12 cellular contexts compared by ENCODE assay signal in the genomic region with DNA sequence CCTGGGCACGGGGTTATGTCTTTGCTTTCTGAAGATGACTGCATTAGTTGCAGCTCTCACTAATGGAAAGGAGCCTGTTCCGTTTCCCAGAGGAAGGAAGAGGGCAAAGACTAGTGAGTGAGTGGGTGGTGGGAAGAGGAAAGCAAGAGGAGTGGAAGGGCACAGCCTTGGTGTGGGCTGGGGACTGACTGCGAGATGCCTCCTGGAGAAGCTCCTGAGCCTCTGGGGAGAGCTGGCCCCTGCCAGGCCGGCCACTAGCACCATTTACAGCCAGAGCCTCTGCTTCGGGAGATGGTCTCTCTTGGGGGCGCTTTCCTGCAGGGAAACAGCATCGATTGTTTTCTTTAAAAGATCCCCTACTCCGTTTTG. TPM values are rescaled to one million over a fixed set of nuclear protein-coding genes. Genes with fewer than 3 reads are reported as not detected.
A peak's percentile ranks its signal among the peaks of the same experiment; 100 is the strongest.
DNase-seq lines count a peak whose midpoint lies in the region; ATAC-seq, FAIRE-seq and TF ChIP-seq lines count a peak whose summit lies in the region.
"Had no signal": no experiment of that assay in that cellular context is flagged by ENCODE, and none has a peak within 500 bp of the region (broad histone marks: within the 10 kb centered on the region; RNA-seq: fewer than 3 reads in every experiment).

No MANE protein-coding gene starts in this region.

- peaks cover 80% of the 10 kb centered on the region for H3K27me3 ChIP-seq in HAP-1 (ENCODE audit: low read depth)

- in situ Hi-C loops in HAP-1 (cut with MboI; ENCODE audit: low sequenced_read_pairs): no loop called here

- intact Hi-C loops in activated CD4-positive, alpha-beta memory T cell treated with anti-CD3 and anti-CD28 coated beads for 36 hours (cut with micrococcal nuclease): loop anchor here (5.0 kb wide), 1 partner anchor 52 kb away; no protein-coding TSS in a partner anchor
- intact Hi-C loops in kidney (cut with DNase I): no loop called here

- H3K36me3 ChIP-seq in kidney (ENCODE audit: control insufficient read depth in 1 of 2, insufficient read depth in 2 of 2, low read length in 2 of 2) (no peaks in the 10 kb centered on the region), HAP-1 (replicated peaks) (no peaks in the 10 kb centered on the region)

- no peaks in the 10 kb centered on the region for H3K9me3 Mint-ChIP-seq in activated T-cell treated with anti-CD3 and anti-CD28 coated beads, Interleukin-2, amount 50 U/mL, for 4 hours
- H3K9me3 Mint-ChIP-seq in activated CD4-positive, alpha-beta memory T cell treated with anti-CD3 and anti-CD28 coated beads for 36 hours: no peaks in the 10 kb centered on the region

- TF ChIP-seq CTCF in kidney (IDR thresholded peaks at IDR 0.05; ENCODE audit: borderline replicate concordance, extremely low read depth, insufficient read depth): no peak

- H3K4me3 ChIP-seq in kidney (ENCODE audit: low read length in 2 of 2) (peak overlapping the region in 1 of 2 donors; percentile 41), HAP-1 (no peak overlapping the region)

- no peaks in the 10 kb centered on the region for H3K36me3 Mint-ChIP-seq in activated T-cell treated with anti-CD3 and anti-CD28 coated beads, Interleukin-2, amount 50 U/mL, for 4 hours (ENCODE audit: insufficient read depth)
- H3K36me3 Mint-ChIP-seq in activated CD4-positive, alpha-beta memory T cell treated with anti-CD3 and anti-CD28 coated beads for 36 hours: no peaks in the 10 kb centered on the region

- no peaks in the 10 kb centered on the region for H3K9me3 ChIP-seq in kidney (ENCODE audit: control insufficient read depth in 1 of 2, low read length in 2 of 2)
- no peaks in the 10 kb centered on the region for H3K9me3 ChIP-seq in HAP-1

- no peak for FAIRE-seq in kidney (lab: Jason Lieb, UNC)
- FAIRE-seq: bronchial epithelial cell had no signal

- peaks cover 16% of the 10 kb centered on the region for H3K4me1 Mint-ChIP-seq in activated T-cell treated with anti-CD3 and anti-CD28 coated beads, Interleukin-2, amount 50 U/mL, for 4 hours (ENCODE audit: low read depth)
- H3K4me1 Mint-ChIP-seq in activated CD4-positive, alpha-beta memory T cell treated with anti-CD3 and anti-CD28 coated beads for 36 hours (ENCODE audit: low read depth): peaks cover 14% of the 10 kb centered on the region

- H3K27ac Mint-ChIP-seq in activated CD4-positive, alpha-beta memory T cell treated with anti-CD3 and anti-CD28 coated beads for 36 hours: no peak overlapping the region

- CTCF ChIA-PET in activated CD4-positive, alpha-beta memory T cell treated with anti-CD3 and anti-CD28 coated beads for 36 hours (lab: Charles Lee): interaction anchor here (1.2 kb wide), 1 partner anchor 12 kb away, joined by 4 read pairs; no protein-coding TSS in a partner anchor

- H3K4me1 ChIP-seq in kidney (ENCODE audit: control insufficient read depth in 1 of 2, insufficient read depth in 1 of 2, low read depth in 1 of 2, low read length in 2 of 2): peaks cover 0 to 8% of the 10 kb centered on the region in 2 donors
- H3K4me1 ChIP-seq in HAP-1: no peaks in the 10 kb centered on the region; the same call in none of the 2 replicates

- POLR2A ChIA-PET in activated CD4-positive, alpha-beta memory T cell treated with anti-CD3 and anti-CD28 coated beads for 36 hours (lab: Charles Lee): no interaction called here

- no peak for ATAC-seq in activated T-cell treated with anti-CD3 and anti-CD28 coated beads, Interleukin-2, amount 50 U/mL, for 4 hours
- ATAC-seq in HG03039 (IDR thresholded peaks at IDR 0.05; ENCODE audit: unreplicated experiment) (no peak), GM19455 (IDR thresholded peaks at IDR 0.05; ENCODE audit: unreplicated experiment) (no peak)

- peak overlapping the region in 1 of 2 donors; percentile 51 for H3K9ac ChIP-seq in kidney (ENCODE audit: low read length in 2 of 2)

- peaks cover 61% of the 10 kb centered on the region for H3K27me3 Mint-ChIP-seq in activated T-cell treated with anti-CD3 and anti-CD28 coated beads, Interleukin-2, amount 50 U/mL, for 4 hours (ENCODE audit: low read depth)
- H3K27me3 Mint-ChIP-seq in activated CD4-positive, alpha-beta memory T cell treated with anti-CD3 and anti-CD28 coated beads for 36 hours: peaks cover 52% of the 10 kb centered on the region

- no peak overlapping the region for H3K27ac ChIP-seq in kidney (ENCODE audit: low read depth in 2 of 2, low read length in 2 of 2)
- H3K27ac ChIP-seq in substantia nigra (ENCODE audit: low read depth, low read length, poor library complexity, severe bottlenecking): peak overlapping the region; percentile 63

- peak overlapping the region; percentile 75 for H3K4me3 Mint-ChIP-seq in activated T-cell treated with anti-CD3 and anti-CD28 coated beads, Interleukin-2, amount 50 U/mL, for 4 hours
- peak overlapping the region; percentile 58 for H3K4me3 Mint-ChIP-seq in activated CD4-positive, alpha-beta memory T cell treated with anti-CD3 and anti-CD28 coated beads for 36 hours

- no peak for DNase-seq in activated T-cell treated with anti-CD3 and anti-CD28 coated beads, Interleukin-2, amount 50 U/mL, for 4 hours
- DNase-seq in activated T-cell treated with anti-CD3 and anti-CD28 coated beads, Interleukin-2, amount 50 U/mL, for 1 hour: no peak
- no peak for DNase-seq in activated CD4-positive, alpha-beta memory T cell treated with anti-CD3 and anti-CD28 coated beads for 36 hours
- peak; percentile 55 for DNase-seq in kidney
- DNase-seq in substantia nigra (lab: John Stamatoyannopoulos, UW): peak in 1 of 49 donors; percentile 22
- no peak for DNase-seq in HAP-1 (ENCODE audit: low spot score in 2 of 2)
- DNase-seq: activated CD4-positive, CD25-positive, alpha-beta regulatory T cell; stimulated activated CD8-positive, alpha-beta memory T cell treated with anti-CD3 and anti-CD28 coated beads, Interleukin-4, amount 100 ng/mL, for 48 hours had no signal

RNA-seq across cellular contexts. Expression of gene RHBDL3, which starts 0.8 kb away (rescaled TPM):
- total RNA-seq in activated T-cell treated with anti-CD3 and anti-CD28 coated beads, Interleukin-2, amount 50 U/mL, for 4 hours: under 1 TPM; 0.11 to 0.20 (median 0.16) TPM
- total RNA-seq in activated CD4-positive, alpha-beta memory T cell treated with anti-CD3 and anti-CD28 coated beads for 36 hours: under 1 TPM in 1 of 2 experiments, not detected in 1; 0.17 TPM
- 0.13 TPM for total RNA-seq in kidney
- polyA plus RNA-seq in kidney (ENCODE audit: insufficient read depth, low read depth, low replicate concordance): 0.11 TPM
- total RNA-seq: bronchial epithelial cell, renal cortical epithelial cell had no signal
